ENCODE assay signal across 1 cellular context in genomic region chr9:20356392-20357206, GRCh38.
A peak's percentile ranks its signal among the peaks of the same experiment; 100 is the strongest.
TF ChIP-seq lines count a peak whose summit lies in the region.

No MANE protein-coding gene starts in this region.

TF ChIP-seq in HEK293, 187 proteins besides CTCF, POLR2A, EP300 and RAD21 (continued from another document and continues in another):
- TF ChIP-seq, protein P1, sequence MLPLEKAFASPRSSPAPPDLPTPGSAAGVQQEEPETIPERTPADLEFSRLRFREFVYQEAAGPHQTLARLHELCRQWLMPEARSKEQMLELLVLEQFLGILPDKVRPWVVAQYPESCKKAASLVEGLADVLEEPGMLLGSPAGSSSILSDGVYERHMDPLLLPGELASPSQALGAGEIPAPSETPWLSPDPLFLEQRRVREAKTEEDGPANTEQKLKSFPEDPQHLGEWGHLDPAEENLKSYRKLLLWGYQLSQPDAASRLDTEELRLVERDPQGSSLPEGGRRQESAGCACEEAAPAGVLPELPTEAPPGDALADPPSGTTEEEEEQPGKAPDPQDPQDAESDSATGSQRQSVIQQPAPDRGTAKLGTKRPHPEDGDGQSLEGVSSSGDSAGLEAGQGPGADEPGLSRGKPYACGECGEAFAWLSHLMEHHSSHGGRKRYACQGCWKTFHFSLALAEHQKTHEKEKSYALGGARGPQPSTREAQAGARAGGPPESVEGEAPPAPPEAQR (tag by site-specific recombination; IDR thresholded peaks at IDR 0.05): no peak
- TF ChIP-seq EGR2 (tag by site-specific recombination; IDR thresholded peaks at IDR 0.05; ENCODE audit: low read depth): 0 out of 2 replicates have a peak, but pooled peaks have one; percentile 30
- TF ChIP-seq ZBTB20 (tag by site-specific recombination; IDR thresholded peaks at IDR 0.05): peak; percentile 50; the same call in 1 of the 2 replicates
- no peak for TF ChIP-seq ZNF324 (tag by site-specific recombination; IDR thresholded peaks at IDR 0.05)
- peak; percentile 98 for TF ChIP-seq TCF7L2 (IDR thresholded peaks at IDR 0.05; ENCODE audit: borderline replicate concordance, low read depth, low read length)
- no peak for TF ChIP-seq ZNF704 (tag by site-specific recombination; IDR thresholded peaks at IDR 0.05)
- peak; percentile 76; the same call in 1 of the 2 replicates for TF ChIP-seq TRIM28 (IDR thresholded peaks at IDR 0.05; ENCODE audit: borderline replicate concordance, low read length)
- TF ChIP-seq ZNF473 (tag by site-specific recombination; IDR thresholded peaks at IDR 0.05): no peak
- no peak for TF ChIP-seq WT1 (tag by site-specific recombination; IDR thresholded peaks at IDR 0.05)
- no peak for TF ChIP-seq ZNF701 (tag by site-specific recombination; IDR thresholded peaks at IDR 0.05)
- no peak for TF ChIP-seq ZNF830 (tag by site-specific recombination; IDR thresholded peaks at IDR 0.05; ENCODE audit: low read depth)
- no peak for TF ChIP-seq ZNF664 (tag by site-specific recombination; IDR thresholded peaks at IDR 0.05)
- TF ChIP-seq BCL11A (tag by site-specific recombination; IDR thresholded peaks at IDR 0.05; ENCODE audit: low read depth): no peak
- peak; percentile 81 for TF ChIP-seq ZBTB17 (tag by site-specific recombination; IDR thresholded peaks at IDR 0.05)
- peak; percentile 45; the same call in 1 of the 2 replicates for TF ChIP-seq PRDM1 (tag by site-specific recombination; IDR thresholded peaks at IDR 0.05)
- no peak for TF ChIP-seq ZNF175 (tag by site-specific recombination; IDR thresholded peaks at IDR 0.05)
- no peak for TF ChIP-seq ZNF621 (tag by site-specific recombination; IDR thresholded peaks at IDR 0.05)
- no peak for TF ChIP-seq PATZ1 (tag by site-specific recombination; IDR thresholded peaks at IDR 0.05)
- no peak for TF ChIP-seq ZNF629 (tag by site-specific recombination; IDR thresholded peaks at IDR 0.05)
- no peak for TF ChIP-seq ZNF394 (tag by site-specific recombination; IDR thresholded peaks at IDR 0.05; ENCODE audit: borderline replicate concordance)
- no peak for TF ChIP-seq ZNF37A (tag by site-specific recombination; IDR thresholded peaks at IDR 0.05)
- TF ChIP-seq, protein P2, sequence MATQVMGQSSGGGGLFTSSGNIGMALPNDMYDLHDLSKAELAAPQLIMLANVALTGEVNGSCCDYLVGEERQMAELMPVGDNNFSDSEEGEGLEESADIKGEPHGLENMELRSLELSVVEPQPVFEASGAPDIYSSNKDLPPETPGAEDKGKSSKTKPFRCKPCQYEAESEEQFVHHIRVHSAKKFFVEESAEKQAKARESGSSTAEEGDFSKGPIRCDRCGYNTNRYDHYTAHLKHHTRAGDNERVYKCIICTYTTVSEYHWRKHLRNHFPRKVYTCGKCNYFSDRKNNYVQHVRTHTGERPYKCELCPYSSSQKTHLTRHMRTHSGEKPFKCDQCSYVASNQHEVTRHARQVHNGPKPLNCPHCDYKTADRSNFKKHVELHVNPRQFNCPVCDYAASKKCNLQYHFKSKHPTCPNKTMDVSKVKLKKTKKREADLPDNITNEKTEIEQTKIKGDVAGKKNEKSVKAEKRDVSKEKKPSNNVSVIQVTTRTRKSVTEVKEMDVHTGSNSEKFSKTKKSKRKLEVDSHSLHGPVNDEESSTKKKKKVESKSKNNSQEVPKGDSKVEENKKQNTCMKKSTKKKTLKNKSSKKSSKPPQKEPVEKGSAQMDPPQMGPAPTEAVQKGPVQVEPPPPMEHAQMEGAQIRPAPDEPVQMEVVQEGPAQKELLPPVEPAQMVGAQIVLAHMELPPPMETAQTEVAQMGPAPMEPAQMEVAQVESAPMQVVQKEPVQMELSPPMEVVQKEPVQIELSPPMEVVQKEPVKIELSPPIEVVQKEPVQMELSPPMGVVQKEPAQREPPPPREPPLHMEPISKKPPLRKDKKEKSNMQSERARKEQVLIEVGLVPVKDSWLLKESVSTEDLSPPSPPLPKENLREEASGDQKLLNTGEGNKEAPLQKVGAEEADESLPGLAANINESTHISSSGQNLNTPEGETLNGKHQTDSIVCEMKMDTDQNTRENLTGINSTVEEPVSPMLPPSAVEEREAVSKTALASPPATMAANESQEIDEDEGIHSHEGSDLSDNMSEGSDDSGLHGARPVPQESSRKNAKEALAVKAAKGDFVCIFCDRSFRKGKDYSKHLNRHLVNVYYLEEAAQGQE (tag by site-specific recombination; IDR thresholded peaks at IDR 0.05): no peak
- no peak for TF ChIP-seq ZBTB10 (tag by site-specific recombination; IDR thresholded peaks at IDR 0.05)
- TF ChIP-seq ZBTB44 (tag by site-specific recombination; IDR thresholded peaks at IDR 0.05): peak; percentile 19; the same call in 1 of the 2 replicates
- no peak for TF ChIP-seq ZNF155 (tag by site-specific recombination; IDR thresholded peaks at IDR 0.05)
- TF ChIP-seq ZNF660 (tag by site-specific recombination; IDR thresholded peaks at IDR 0.05): peak; percentile 45; the same call in 1 of the 2 replicates
- 0 out of 2 replicates have a peak, but pooled peaks have one; percentile 20 for TF ChIP-seq ZNF558 (tag by site-specific recombination; IDR thresholded peaks at IDR 0.05)
- no peak for TF ChIP-seq ZNF521 (tag by site-specific recombination; IDR thresholded peaks at IDR 0.05)
- no peak for TF ChIP-seq PRDM2 (tag by site-specific recombination; IDR thresholded peaks at IDR 0.05; ENCODE audit: borderline replicate concordance)
- TF ChIP-seq REPIN1 (tag by site-specific recombination; IDR thresholded peaks at IDR 0.05; ENCODE audit: low read depth): no peak
- no peak for TF ChIP-seq ZBTB1 (tag by site-specific recombination; IDR thresholded peaks at IDR 0.05)
- TF ChIP-seq MYNN (tag by site-specific recombination; IDR thresholded peaks at IDR 0.05; ENCODE audit: borderline replicate concordance): no peak
- peak; percentile 99 for TF ChIP-seq ZNF654 (tag by site-specific recombination; IDR thresholded peaks at IDR 0.05; ENCODE audit: low read depth)
- TF ChIP-seq ZFP41 (tag by site-specific recombination; IDR thresholded peaks at IDR 0.05; ENCODE audit: borderline replicate concordance): no peak
- TF ChIP-seq ZNF639 (tag by site-specific recombination; IDR thresholded peaks at IDR 0.05): no peak
- TF ChIP-seq, protein P3, sequence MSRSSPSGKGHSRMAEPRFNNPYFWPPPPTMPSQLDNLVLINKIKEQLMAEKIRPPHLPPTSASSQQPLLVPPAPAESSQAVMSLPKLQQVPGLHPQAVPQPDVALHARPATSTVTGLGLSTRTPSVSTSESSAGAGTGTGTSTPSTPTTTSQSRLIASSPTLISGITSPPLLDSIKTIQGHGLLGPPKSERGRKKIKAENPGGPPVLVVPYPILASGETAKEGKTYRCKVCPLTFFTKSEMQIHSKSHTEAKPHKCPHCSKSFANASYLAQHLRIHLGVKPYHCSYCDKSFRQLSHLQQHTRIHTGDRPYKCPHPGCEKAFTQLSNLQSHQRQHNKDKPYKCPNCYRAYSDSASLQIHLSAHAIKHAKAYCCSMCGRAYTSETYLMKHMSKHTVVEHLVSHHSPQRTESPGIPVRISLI (tag by site-specific recombination; IDR thresholded peaks at IDR 0.05): peak; percentile 98
- no peak for TF ChIP-seq ZNF76 (tag by site-specific recombination; IDR thresholded peaks at IDR 0.05; ENCODE audit: borderline replicate concordance, low read depth)
